In genomic region chr2:173028671-173029070, GRCh38 we compare ENCODE assay signal across 20 cellular contexts. TPM values are rescaled to one million over a fixed set of nuclear protein-coding genes. Genes with fewer than 3 reads are reported as not detected.
DNase-seq lines count a peak whose midpoint lies in the region; ATAC-seq and TF ChIP-seq lines count a peak whose summit lies in the region.
"Had no signal": no experiment of that assay in that cellular context is flagged by ENCODE, and none has a peak within 500 bp of the region (broad histone marks: within the 10 kb centered on the region; RNA-seq: fewer than 3 reads in every experiment).

No MANE protein-coding gene starts in this region.

- CTCF ChIA-PET in AG04450 (lab: Charles Lee), result interaction anchor here (0.5 to 9.9 kb wide), 43 partner anchors 11 to 1434 kb away, joined by 3 to 324 read pairs (median 6); no protein-coding TSS in a partner anchor
- CTCF ChIA-PET in HCT116 (lab: Charles Lee), result interaction anchor here (1.5 to 6.5 kb wide), 5 partner anchors 17 to 421 kb away, joined by 3 to 108 read pairs (median 6); no protein-coding TSS in a partner anchor

- H3K4me2 ChIP-seq in HCT116 (ENCODE audit: low read length), result no peak overlapping the region

- H3K9me2 ChIP-seq in HCT116 (ENCODE audit: insufficient read depth), result no peaks in the 10 kb centered on the region

- H3K9ac ChIP-seq in HCT116 (ENCODE audit: low read length), result no peak overlapping the region

- no peaks in the 10 kb centered on the region for H3K79me2 ChIP-seq in HCT116 (ENCODE audit: insufficient read depth, low read length)

- H3K9me3 ChIP-seq in AG04450 (ENCODE audit: control insufficient read depth, insufficient read depth, low read length) (no peaks in the 10 kb centered on the region), HCT116 (ENCODE audit: control insufficient read depth in 1 of 2, insufficient read depth in 1 of 2, low read depth in 1 of 2, low read length in 2 of 2) (no peaks in the 10 kb centered on the region)
- H3K9me3 ChIP-seq: HAP-1, right lobe of liver had no signal

- H3K4me3 ChIP-seq in AG04450 (ENCODE audit: low read depth, low read length) (no peak overlapping the region), HCT116 (replicated peaks in 1 of 2; ENCODE audit: low read depth in 1 of 2, low read length in 2 of 2) (no peak overlapping the region), dorsolateral prefrontal cortex (no peak overlapping the region)
- H3K4me3 ChIP-seq: HAP-1, right lobe of liver had no signal

- BruUV-seq in HCT116 (replicated peaks; lab: Mats Ljungman, UMichigan), result no TSS peak

- peaks cover 44% of the 10 kb centered on the region for H3K4me1 Mint-ChIP-seq in nephron
- H3K4me1 Mint-ChIP-seq: activated naive CD8-positive, alpha-beta T cell treated with anti-CD3 and anti-CD28 coated beads for 36 hours; natural killer cell; stimulated activated memory B cell treated with anti-CD40 and anti-IgM and Interleukin-4, amounts not matched to agents 10 μg/mL and 1 μg/mL and 100 μg/mL, for 72 hours had no signal

- POLR2A ChIA-PET in AG04450 (lab: Yijun Ruan, JAX) (interaction anchor here (0.6 to 2.0 kb wide), 8 partner anchors 20 to 189 kb away, joined by 3 to 13 read pairs (median 5); no protein-coding TSS in a partner anchor), HCT116 (lab: Charles Lee) (no interaction called here)

- peak overlapping the region; percentile 69 for H3K27ac ChIP-seq in AG04450 (ENCODE audit: low read depth, low read length)
- no peak overlapping the region for H3K27ac ChIP-seq in HCT116 (ENCODE audit: low read depth, low read length)
- H3K27ac ChIP-seq in dorsolateral prefrontal cortex, result peak overlapping the region in 52 of 59 donors; percentile 5 to 96 (median 82)
- H3K27ac ChIP-seq: HL-60 had no signal

- TF ChIP-seq RAD21 in HCT116 (IDR thresholded peaks at IDR 0.05; ENCODE audit: low read depth), result no peak

- ATAC-seq in HCT116 (no peak), sciatic nerve (no peak)
- ATAC-seq: natural killer cell; right lobe of liver; stimulated activated memory B cell treated with anti-CD40 and anti-IgM and Interleukin-4, amounts not matched to agents 10 μg/mL and 1 μg/mL and 100 μg/mL, for 72 hours had no signal

- peak overlapping the region; percentile 33 for H2AFZ ChIP-seq in HCT116 (ENCODE audit: low read depth, low read length, poor library complexity, severe bottlenecking)

- RAD21 ChIA-PET in HCT116 (lab: Charles Lee; ENCODE audit: low non-redundant PET in 1 of 2, low total read pairs in 2 of 2, uncharacterized antibody in 2 of 2, unreplicated experiment in 2 of 2), result interaction anchor here in 1 of 2 experiments (2.6 kb wide), 1 partner anchor 181 kb away, joined by 9 read pairs; no protein-coding TSS in a partner anchor

- H3K9me3 Mint-ChIP-seq in nephron, result peaks cover under 1% of the 10 kb centered on the region
- H3K9me3 Mint-ChIP-seq: activated naive CD8-positive, alpha-beta T cell treated with anti-CD3 and anti-CD28 coated beads for 36 hours; central memory CD8-positive, alpha-beta T cell; natural killer cell; stimulated activated memory B cell treated with anti-CD40 and anti-IgM and Interleukin-4, amounts not matched to agents 10 μg/mL and 1 μg/mL and 100 μg/mL, for 72 hours had no signal

- TF ChIP-seq CTCF in AG04450 (IDR thresholded peaks at IDR 0.05; ENCODE audit: low read depth, low read length) (peak; percentile 33), HCT116 (IDR thresholded peaks at IDR 0.05 in 2 of 3, conservative IDR thresholded peaks at IDR 0.05 in 1 of 3; ENCODE audit: borderline replicate concordance in 1 of 3, insufficient read depth in 1 of 3, low read depth in 2 of 3, low read length in 2 of 3) (no peak), dorsolateral prefrontal cortex (IDR thresholded peaks at IDR 0.05 in 54 of 56, conservative IDR thresholded peaks at IDR 0.05 in 2 of 56; ENCODE audit: low read depth in 1 of 56, partially characterized antibody in 56 of 56) (no peak), nephron (IDR thresholded peaks at IDR 0.05; ENCODE audit: unreplicated experiment in 3 of 3) (no peak)

- H3K4me1 ChIP-seq in HCT116 (ENCODE audit: control insufficient read depth in 1 of 2, insufficient read depth in 2 of 2, low read length in 2 of 2), result peaks cover 0 to 4% of the 10 kb centered on the region in 2 experiments; a peak in 2 of 4 replicates
- H3K4me1 ChIP-seq: HAP-1 had no signal

- H3K36me3 Mint-ChIP-seq in nephron (ENCODE audit: low read depth), result no peaks in the 10 kb centered on the region
- H3K36me3 Mint-ChIP-seq: activated naive CD8-positive, alpha-beta T cell treated with anti-CD3 and anti-CD28 coated beads for 36 hours; natural killer cell; stimulated activated memory B cell treated with anti-CD40 and anti-IgM and Interleukin-4, amounts not matched to agents 10 μg/mL and 1 μg/mL and 100 μg/mL, for 72 hours had no signal

- H4K20me1 ChIP-seq in HCT116 (ENCODE audit: insufficient read depth), result no peaks in the 10 kb centered on the region

- no peaks in the 10 kb centered on the region for H3K36me3 ChIP-seq in HCT116 (ENCODE audit: control insufficient read depth in 1 of 2, insufficient read depth in 2 of 2, low read length in 2 of 2)
- H3K36me3 ChIP-seq: HAP-1 had no signal

- no peak for TF ChIP-seq POLR2A in HCT116 (IDR thresholded peaks at IDR 0.05; ENCODE audit: borderline replicate concordance, extremely low read depth, insufficient read depth, insufficient read length)

- DNase-seq in AG04450 (ENCODE audit: low read depth, low spot score), result peak; percentile 79
- no peak for DNase-seq in HCT116 (ENCODE audit: low read depth, low spot score)
- no peak for DNase-seq in dorsolateral prefrontal cortex
- DNase-seq in occipital lobe (lab: John Stamatoyannopoulos, UW), result no peak
- DNase-seq in sciatic nerve (ENCODE audit: low spot score), result no peak
- DNase-seq in activated CD4-positive, CD25-positive, alpha-beta regulatory T cell treated with anti-CD3 and anti-CD28 coated beads, Interleukin-2, amount 50 U/mL, for 72 hours, result no peak
- DNase-seq in cortex of kidney (lab: John Stamatoyannopoulos, UW), result no peak
- DNase-seq: activated CD4-positive, CD25-positive, alpha-beta regulatory T cell; activated naive CD8-positive, alpha-beta T cell treated with anti-CD3 and anti-CD28 coated beads for 36 hours; hypothalamus; Karpas-422; natural killer cell; NCI-H1436; NCI-H524 treated with DMSO at 0.1 percent for 48 hours; right lobe of liver had no signal

- H3K4me3 Mint-ChIP-seq in nephron, result no peak overlapping the region
- H3K4me3 Mint-ChIP-seq: activated naive CD8-positive, alpha-beta T cell treated with anti-CD3 and anti-CD28 coated beads for 36 hours; central memory CD8-positive, alpha-beta T cell; natural killer cell; stimulated activated memory B cell treated with anti-CD40 and anti-IgM and Interleukin-4, amounts not matched to agents 10 μg/mL and 1 μg/mL and 100 μg/mL, for 72 hours had no signal

- no peaks in the 10 kb centered on the region for H3K27me3 Mint-ChIP-seq in nephron (ENCODE audit: low read depth)
- H3K27me3 Mint-ChIP-seq: activated naive CD8-positive, alpha-beta T cell treated with anti-CD3 and anti-CD28 coated beads for 36 hours had no signal

- H3K27me3 ChIP-seq in AG04450 (ENCODE audit: control insufficient read depth, insufficient read depth, low read length) (no peaks in the 10 kb centered on the region), HCT116 (ENCODE audit: insufficient read depth, low read length) (no peaks in the 10 kb centered on the region), dorsolateral prefrontal cortex (no peaks in the 10 kb centered on the region)
- H3K27me3 ChIP-seq: right lobe of liver had no signal

- intact Hi-C loops in HCT116 (cut with micrococcal nuclease), result loop anchor here (5.0 to 10.0 kb wide), 2 partner anchors 326 to 419 kb away; partner anchors contain the start of gene CDCA7
- intact Hi-C loops in dorsolateral prefrontal cortex (cut with DNase I), result loop anchor here in 1 of 2 donors (5.0 kb wide), 1 partner anchor 189 kb away; no protein-coding TSS in a partner anchor
- intact Hi-C loops in sciatic nerve (cut with DNase I), result loop anchor here (5.0 kb wide), 1 partner anchor 184 kb away; no protein-coding TSS in a partner anchor

- H3K27ac Mint-ChIP-seq in nephron, result peak overlapping the region in 2 of 3 experiments; percentile 21 to 36
- H3K27ac Mint-ChIP-seq: activated naive CD8-positive, alpha-beta T cell treated with anti-CD3 and anti-CD28 coated beads for 36 hours; natural killer cell; stimulated activated memory B cell treated with anti-CD40 and anti-IgM and Interleukin-4, amounts not matched to agents 10 μg/mL and 1 μg/mL and 100 μg/mL, for 72 hours had no signal

TF ChIP-seq in HCT116, 20 proteins besides CTCF, POLR2A, EP300 and RAD21 (continues in another document):
- TF ChIP-seq YY1 (IDR thresholded peaks at IDR 0.05; ENCODE audit: extremely low read depth, insufficient replicate concordance, low read depth, low read length) (no peak), ZBTB33 (IDR thresholded peaks at IDR 0.05; ENCODE audit: extremely low read depth, insufficient replicate concordance, low read length) (no peak), ATF3 (IDR thresholded peaks at IDR 0.05) (no peak), EGR1 (IDR thresholded peaks at IDR 0.05; ENCODE audit: low read depth) (no peak), EZH2phosphoT487 (IDR thresholded peaks at IDR 0.05; ENCODE audit: borderline replicate concordance) (no peak), CBX3 (IDR thresholded peaks at IDR 0.05; ENCODE audit: low read depth) (no peak), POLR2AphosphoS5 (IDR thresholded peaks at IDR 0.05; ENCODE audit: low read depth, low read length) (no peak)

RNA-seq across cellular contexts. Expression of gene MAP3K20, which starts 47.0 kb away (rescaled TPM):
- 59.8 and 74.6 TPM in 2 replicates for polyA plus RNA-seq in AG04450 (2011; rRNA removed)
- polyA minus RNA-seq in AG04450 (2011; rRNA and poly(A)+ RNA removed), result 54.5 and 83.6 TPM in 2 replicates
- total RNA-seq in HCT116 (2021; ENCODE audit: unreplicated experiment) (40.0 TPM), dorsolateral prefrontal cortex (10 to 100 TPM in 116 of 120 experiments, 1 to 10 TPM in 4; 9.4 to 38.2 (median 15.2) TPM), occipital lobe (14.2 TPM), sciatic nerve (36.2 TPM)
- polyA plus RNA-seq in HCT116 (2012), result 15.1 and 19.0 TPM in 2 replicates
